21 cellular contexts compared by ENCODE assay signal in the genomic region with DNA sequence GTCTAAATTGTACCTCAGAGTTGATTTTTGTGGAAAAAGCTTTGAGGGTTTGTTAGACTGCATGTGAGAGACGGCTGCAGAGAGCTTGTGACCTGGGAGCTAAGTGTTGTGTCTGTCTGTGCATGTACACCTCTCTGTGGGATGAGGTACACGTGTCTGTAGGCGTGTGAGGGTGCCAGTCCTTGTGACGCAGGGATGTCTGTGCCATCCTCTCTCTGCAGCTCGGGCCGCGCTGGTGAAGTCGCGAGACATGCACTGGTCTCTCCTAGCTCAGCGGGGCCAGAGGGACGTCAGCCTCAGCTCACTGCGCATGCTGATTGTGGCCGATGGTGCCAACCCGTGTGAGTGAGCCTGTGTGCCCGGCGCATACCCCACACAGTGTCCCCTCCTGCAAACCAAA.
"Had no signal": no experiment of that assay in that cellular context is flagged by ENCODE, and none has a peak within 500 bp of the region (broad histone marks: within the 10 kb centered on the region; RNA-seq: fewer than 3 reads in every experiment).

No MANE protein-coding gene starts in this region.

- H3K27me3 Mint-ChIP-seq: brain; central memory CD8-positive, alpha-beta T cell had no signal

- H3K27ac Mint-ChIP-seq: brain, nephron progenitor cell had no signal

- ATAC-seq: SK-N-SH treated with all-trans-retinoic acid at 6 μM for 48 hours had no signal

- H3K4me1 Mint-ChIP-seq: brain; central memory CD8-positive, alpha-beta T cell had no signal

- DNase-seq: activated CD4-positive, CD25-positive, alpha-beta regulatory T cell; activated effector memory CD4-positive, alpha-beta T cell treated with Interleukin-2 at 50 U/mL for 16 hours; activated T-cell treated with anti-CD3 and anti-CD28 coated beads, Interleukin-2, amount 50 U/mL, for 1 hour; anterior cingulate cortex; colonic mucosa; erythroblast; foreskin melanocyte; glutamatergic neuron; hippocampal formation; islet precursor cell; lower lobe of right lung; nephron progenitor cell; occipital lobe; retina; stimulated activated naive CD4-positive, alpha-beta T cell; T-helper 1 cell; T1000; thyroid gland had no signal

- H3K9me3 Mint-ChIP-seq: brain; central memory CD8-positive, alpha-beta T cell; nephron progenitor cell had no signal

- H3K4me3 Mint-ChIP-seq: brain; central memory CD8-positive, alpha-beta T cell; nephron progenitor cell had no signal
